In genomic region chr1:39026051-39026946, GRCh38 we compare ENCODE assay signal across 8 cellular contexts. TPM values are rescaled to one million over a fixed set of nuclear protein-coding genes. Genes with fewer than 3 reads are reported as not detected.
DNase-seq lines count a peak whose midpoint lies in the region; ATAC-seq and TF ChIP-seq lines count a peak whose summit lies in the region.

TSS of gene NDUFS5 (plus strand) at chr1:39026350. CDS start at chr1:39028725, 2,375 bp downstream.

- H3K4me3 Mint-ChIP-seq in CD4-positive, alpha-beta T cell = peak within 1 kb of the TSS; percentile 94

- H3K4me1 ChIP-seq in effector memory CD4-positive, alpha-beta T cell (ENCODE audit: control insufficient read depth, insufficient read depth, low read length, poor library complexity, severe bottlenecking) = peaks cover 6% of the 10 kb centered on the region

- TF ChIP-seq CTCF in CD4-positive, alpha-beta T cell (IDR thresholded peaks at IDR 0.05) = no peak

- H3K27ac ChIP-seq in CD4-positive, alpha-beta T cell (ENCODE audit: low read depth, low read length) = peak within 1 kb of the TSS; percentile 86
- H3K27ac ChIP-seq in effector memory CD4-positive, alpha-beta T cell (ENCODE audit: insufficient read depth, low read length, poor library complexity, severe bottlenecking) = peak within 1 kb of the TSS; percentile 85

- CTCF ChIA-PET in CD4-positive, alpha-beta T cell (lab: Charles Lee) = interaction anchor here (0.8 to 1.6 kb wide), 2 partner anchors 48 to 170 kb away, joined by 3 to 5 read pairs; no protein-coding TSS in a partner anchor
- CTCF ChIA-PET in activated CD8-positive, alpha-beta memory T cell treated with anti-CD3 and anti-CD28 coated beads for 36 hours (lab: Charles Lee) = interaction anchor here (1.2 to 2.1 kb wide), 2 partner anchors 20 to 34 kb away, joined by 3 to 8 read pairs; no protein-coding TSS in a partner anchor

- no peaks in the 10 kb centered on the region for H3K27me3 Mint-ChIP-seq in CD4-positive, alpha-beta T cell

- peaks cover 12% of the 10 kb centered on the region for H3K36me3 ChIP-seq in effector memory CD4-positive, alpha-beta T cell (ENCODE audit: control insufficient read depth, insufficient read depth, low read length)

- peak within 1 kb of the TSS; percentile 83 for H3K4me3 ChIP-seq in effector memory CD4-positive, alpha-beta T cell (ENCODE audit: insufficient read depth, low read depth, low read length, poor library complexity, severe bottlenecking)

- peak; percentile 65 to 81 (median 76) for DNase-seq in CD4-positive, alpha-beta T cell
- peak; percentile 73 for DNase-seq in HS-5 (ENCODE audit: low read depth)
- peak; percentile 86 to 90 for DNase-seq in NOMO-1 (lab: John Stamatoyannopoulos, UW; ENCODE audit: unreplicated experiment in 2 of 2)
- DNase-seq in effector memory CD4-positive, alpha-beta T cell = peak; percentile 68 to 71 (median 70)
- peak; percentile 88 for DNase-seq in medulla oblongata (ENCODE audit: extremely low spot score)
- peak; percentile 67 to 72 (median 70) for DNase-seq in stimulated activated CD4-positive, alpha-beta T cell treated with anti-CD3 and anti-CD28 coated beads, TNF-alpha, amount 100 ng/mL, for 48 hours (ENCODE audit: low read depth in 3 of 3)

- H3K4me1 Mint-ChIP-seq in CD4-positive, alpha-beta T cell (ENCODE audit: low read depth) = peaks cover 34% of the 10 kb centered on the region

- ATAC-seq in CD4-positive, alpha-beta T cell (ENCODE audit: poor library complexity) = peak; percentile 88
- peak; percentile 84 for ATAC-seq in GM19463 (IDR thresholded peaks at IDR 0.05; ENCODE audit: unreplicated experiment)

- POLR2A ChIA-PET in CD4-positive, alpha-beta T cell (lab: Charles Lee) = interaction anchor here (0.7 to 2.5 kb wide), 19 partner anchors 8 to 1095 kb away, joined by 3 to 31 read pairs (median 5); partner anchors contain the start of genes AKIRIN1, MYCBP and RRAGC
- POLR2A ChIA-PET in activated CD8-positive, alpha-beta memory T cell treated with anti-CD3 and anti-CD28 coated beads for 36 hours (lab: Charles Lee) = interaction anchor here (0.6 to 2.2 kb wide), 8 partner anchors 19 to 278 kb away, joined by 3 to 10 read pairs (median 4); partner anchors contain the start of gene RRAGC

- H3K36me3 Mint-ChIP-seq in CD4-positive, alpha-beta T cell (ENCODE audit: low read depth) = peaks cover 34% of the 10 kb centered on the region

- H3K27me3 ChIP-seq in CD4-positive, alpha-beta T cell (ENCODE audit: control insufficient read depth, insufficient read depth, low read length) = no peaks in the 10 kb centered on the region
- no peaks in the 10 kb centered on the region for H3K27me3 ChIP-seq in effector memory CD4-positive, alpha-beta T cell (replicated peaks; ENCODE audit: control insufficient read depth, insufficient read depth, low read length, poor library complexity, severe bottlenecking)

- H3K27ac Mint-ChIP-seq in CD4-positive, alpha-beta T cell = peak within 1 kb of the TSS; percentile 96

- H3K9me3 Mint-ChIP-seq in CD4-positive, alpha-beta T cell = no peaks in the 10 kb centered on the region

- intact Hi-C loops in CD4-positive, alpha-beta T cell (cut with DNase I, micrococcal nuclease) = loop anchor here (1.0 to 10.0 kb wide), 6 partner anchors 29 to 169 kb away; partner anchors contain the start of genes RRAGC (in 2 of the 2), AKIRIN1 (in 1 of the 2) and MYCBP (in 1 of the 2)

- H3K9me3 ChIP-seq in CD4-positive, alpha-beta T cell (ENCODE audit: control insufficient read depth, low read length) = no peaks in the 10 kb centered on the region
- no peaks in the 10 kb centered on the region for H3K9me3 ChIP-seq in effector memory CD4-positive, alpha-beta T cell (ENCODE audit: control insufficient read depth, low read length)

RNA-seq across cellular contexts. Expression of gene NDUFS5, which starts in this region (rescaled TPM):
- total RNA-seq in CD4-positive, alpha-beta T cell = 100 to 1,000 TPM; 153 to 156 TPM
- 100 to 1,000 TPM; 181 to 188 TPM for total RNA-seq in activated CD8-positive, alpha-beta memory T cell treated with anti-CD3 and anti-CD28 coated beads for 36 hours

Comparison
In these comparisons a context has a peak if more than half of its experiments do, and no peak if none do; other contexts are left out.
1. Peak in every context shown above with its lines: DNase-seq, ATAC-seq, H3K4me3 ChIP-seq and H3K27ac ChIP-seq.